9 cellular contexts compared by ENCODE assay signal in genomic region chr10:68073631-68074403, GRCh38. TPM values are rescaled to one million over a fixed set of nuclear protein-coding genes. Genes with fewer than 3 reads are reported as not detected.
DNase-seq lines count a peak whose midpoint lies in the region; ATAC-seq and TF ChIP-seq lines count a peak whose summit lies in the region.
"Had no signal": no experiment of that assay in that cellular context is flagged by ENCODE, and none has a peak within 500 bp of the region (broad histone marks: within the 10 kb centered on the region; RNA-seq: fewer than 3 reads in every experiment).

No MANE protein-coding gene starts in this region.

- TF ChIP-seq CTCF in mesothelial cell of epicardium (IDR thresholded peaks at IDR 0.05; ENCODE audit: unreplicated experiment): no peak

- H3K9me3 Mint-ChIP-seq in mesothelial cell of epicardium: no peaks in the 10 kb centered on the region

- peak overlapping the region; percentile 98 for H3K27ac Mint-ChIP-seq in mesothelial cell of epicardium

- DNase-seq in EH (ENCODE audit: low read depth) (peak; percentile 50), NAMALWA (ENCODE audit: low spot score) (peak; percentile 51), cerebellar cortex (ENCODE audit: low spot score) (peak; percentile 7), mesothelial cell of epicardium (ENCODE audit: low spot score in 2 of 2, unreplicated experiment in 2 of 2) (no peak), NCI-H187 (lab: John Stamatoyannopoulos, UW) (no peak), NCI-H1694 treated with DMSO at 0.1 percent for 48 hours (lab: John Stamatoyannopoulos, UW) (no peak)
- no peak for DNase-seq in stimulated activated CD4-positive, alpha-beta T cell treated with anti-CD3 and anti-CD28 coated beads, Interleukin-4, amount 100 ng/mL, for 1 hour

- H3K27me3 Mint-ChIP-seq in mesothelial cell of epicardium (ENCODE audit: low read depth): no peaks in the 10 kb centered on the region

- peaks cover 6% of the 10 kb centered on the region for H3K36me3 Mint-ChIP-seq in mesothelial cell of epicardium

- ATAC-seq in HG02840 (IDR thresholded peaks at IDR 0.05; ENCODE audit: low FRiP score, unreplicated experiment): no peak

- peak overlapping the region; percentile 97 for H3K4me3 Mint-ChIP-seq in mesothelial cell of epicardium

- peaks cover 31% of the 10 kb centered on the region for H3K4me1 Mint-ChIP-seq in mesothelial cell of epicardium

RNA-seq across cellular contexts. Expression of gene HERC4, which starts 1.3 kb away (rescaled TPM):
- 50.4 to 56.2 TPM (median 55.7 TPM) in 3 replicates for total RNA-seq in mesothelial cell of epicardium

RNA-seq across cellular contexts. Expression of gene MYPN, which starts 35.5 kb away (rescaled TPM):
- not detected in 3 replicates for total RNA-seq in mesothelial cell of epicardium
- total RNA-seq: T-helper 2 cell treated with Interferon-gamma antibody and Interleukin-4, amounts not matched to agents 100 ng/mL and 5 ng/mL, for 36 hours had no signal

Comparison
In these comparisons a context has a peak if more than half of its experiments do, and no peak if none do; other contexts are left out.
1. DNase-seq: peak in EH (single experiment), NAMALWA (single experiment) and cerebellar cortex (single experiment); none in mesothelial cell of epicardium (0 of 2), stimulated activated CD4-positive, alpha-beta T cell treated with anti-CD3 and anti-CD28 coated beads, Interleukin-4, amount 100 ng/mL, for 1 hour (single experiment), NCI-H187 (0 of 2) and NCI-H1694 treated with DMSO at 0.1 percent for 48 hours (single experiment).